Comparison of ENCODE assay signal across 8 cellular contexts in the genomic region with DNA sequence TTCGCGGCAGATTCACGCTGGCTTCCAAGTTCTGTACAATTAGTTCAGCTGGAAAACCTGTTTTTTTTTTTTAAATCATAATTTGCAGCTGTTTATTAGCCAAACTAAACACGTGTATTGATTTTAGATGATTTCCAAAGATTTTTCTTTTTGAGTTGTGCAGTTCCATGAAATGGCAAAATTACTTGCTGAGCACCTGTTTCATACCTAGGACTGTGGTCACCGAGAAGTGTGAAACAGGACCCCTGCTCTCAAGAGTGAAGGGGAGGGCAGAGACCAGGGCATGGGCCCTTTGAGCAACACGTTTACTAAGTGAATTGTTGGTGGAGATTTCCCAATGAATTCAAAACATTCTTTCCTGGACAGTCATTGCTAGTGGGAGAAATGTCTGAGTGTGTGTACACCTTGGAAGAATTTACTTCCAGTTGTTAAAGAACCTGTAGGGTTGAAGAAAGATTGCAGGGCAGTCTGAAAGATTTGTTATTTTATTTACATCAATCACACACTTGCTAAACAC. TPM values are rescaled to one million over a fixed set of nuclear protein-coding genes. Genes with fewer than 3 reads are reported as not detected.
DNase-seq lines count a peak whose midpoint lies in the region; ATAC-seq and TF ChIP-seq lines count a peak whose summit lies in the region.

No MANE protein-coding gene starts in this region.

- H3K4me3 Mint-ChIP-seq in activated T-cell treated with anti-CD3 and anti-CD28 coated beads, Interleukin-2, amount 50 U/mL, for 72 hours: peak overlapping the region; percentile 69 to 77

- H3K27ac Mint-ChIP-seq in activated T-cell treated with anti-CD3 and anti-CD28 coated beads, Interleukin-2, amount 50 U/mL, for 72 hours: no peak overlapping the region

- H3K4me1 Mint-ChIP-seq in activated T-cell treated with anti-CD3 and anti-CD28 coated beads, Interleukin-2, amount 50 U/mL, for 72 hours (ENCODE audit: low read depth): peaks cover 18% of the 10 kb centered on the region

- H3K9me3 Mint-ChIP-seq in activated T-cell treated with anti-CD3 and anti-CD28 coated beads, Interleukin-2, amount 50 U/mL, for 72 hours: no peaks in the 10 kb centered on the region

- no peaks in the 10 kb centered on the region for H3K36me3 Mint-ChIP-seq in activated T-cell treated with anti-CD3 and anti-CD28 coated beads, Interleukin-2, amount 50 U/mL, for 72 hours (ENCODE audit: insufficient read depth in 2 of 2)

- no peak for ATAC-seq in activated T-cell treated with anti-CD3 and anti-CD28 coated beads, Interleukin-2, amount 50 U/mL, for 72 hours (replicated peaks in 1 of 2)
- no peak for ATAC-seq in HG03039 (IDR thresholded peaks at IDR 0.05; ENCODE audit: unreplicated experiment)

- no peak for DNase-seq in activated T-cell treated with anti-CD3 and anti-CD28 coated beads, Interleukin-2, amount 50 U/mL, for 72 hours
- DNase-seq in activated T-cell treated with anti-CD3 and anti-CD28 coated beads, Interleukin-2, amount 50 U/mL, for 1 hour: no peak
- DNase-seq in SK-N-DZ (ENCODE audit: low spot score): peak; percentile 20
- peak; percentile 31 to 35 for DNase-seq in erythroblast (lab: John Stamatoyannopoulos, UW)
- peak; percentile 32 for DNase-seq in non-pigmented ciliary epithelial cell (ENCODE audit: low read depth)
- no peak for DNase-seq in stimulated activated CD4-positive, alpha-beta T cell treated with anti-CD3 and anti-CD28 coated beads, Interleukin-2, amount 100 ng/mL, for 24 hours
- DNase-seq in activated CD4-positive, alpha-beta T cell treated with anti-CD3 and anti-CD28 coated beads, Interleukin-2, amount 50 U/mL, for 4 hours: no peak

- peaks cover 6% of the 10 kb centered on the region for H3K27me3 Mint-ChIP-seq in activated T-cell treated with anti-CD3 and anti-CD28 coated beads, Interleukin-2, amount 50 U/mL, for 72 hours (ENCODE audit: low read depth)

- no peak for TF ChIP-seq POLR2A in erythroblast (IDR thresholded peaks at IDR 0.05; ENCODE audit: low read length)

RNA-seq across cellular contexts. Expression of gene SNX24, which starts 0.7 kb away (rescaled TPM):
- total RNA-seq in activated T-cell treated with anti-CD3 and anti-CD28 coated beads, Interleukin-2, amount 50 U/mL, for 72 hours: 1 to 10 TPM; 3.9 to 8.7 TPM
- polyA plus RNA-seq in SK-N-DZ (2014; cell fraction: cytosol; rRNA removed): 11.8 and 15.7 TPM in 2 replicates
- polyA plus RNA-seq in SK-N-DZ (2014; cell fraction: nucleus; rRNA removed): 8.3 and 11.0 TPM in 2 replicates

Comparison
In these comparisons a context has a peak if more than half of its experiments do, and no peak if none do; other contexts are left out.
1. DNase-seq: peak in SK-N-DZ (single experiment), erythroblast (2 of 2) and non-pigmented ciliary epithelial cell (single experiment); none in activated T-cell treated with anti-CD3 and anti-CD28 coated beads, Interleukin-2, amount 50 U/mL, for 72 hours (0 of 2), activated T-cell treated with anti-CD3 and anti-CD28 coated beads, Interleukin-2, amount 50 U/mL, for 1 hour (single experiment), stimulated activated CD4-positive, alpha-beta T cell treated with anti-CD3 and anti-CD28 coated beads, Interleukin-2, amount 100 ng/mL, for 24 hours (0 of 2) and activated CD4-positive, alpha-beta T cell treated with anti-CD3 and anti-CD28 coated beads, Interleukin-2, amount 50 U/mL, for 4 hours (0 of 2).